20 cellular contexts compared by ENCODE assay signal in genomic region chrX:134692990-134693389, GRCh38. TPM values are rescaled to one million over a fixed set of nuclear protein-coding genes. Genes with fewer than 3 reads are reported as not detected.
A peak's percentile ranks its signal among the peaks of the same experiment; 100 is the strongest.
DNase-seq lines count a peak whose midpoint lies in the region; FAIRE-seq and TF ChIP-seq lines count a peak whose summit lies in the region.
"Had no signal": no experiment of that assay in that cellular context is flagged by ENCODE, and none has a peak within 500 bp of the region (broad histone marks: within the 10 kb centered on the region; RNA-seq: fewer than 3 reads in every experiment).

No MANE protein-coding gene starts in this region.

- H3K9me3 Mint-ChIP-seq in HFFc6 (no peaks in the 10 kb centered on the region), astrocyte (ENCODE audit: unreplicated experiment) (no peaks in the 10 kb centered on the region)
- H3K9me3 Mint-ChIP-seq: WTC11 had no signal

- H3K36me3 Mint-ChIP-seq in HFFc6 (ENCODE audit: low read depth) (no peaks in the 10 kb centered on the region), astrocyte (ENCODE audit: low read depth, unreplicated experiment) (no peaks in the 10 kb centered on the region)
- H3K36me3 Mint-ChIP-seq: WTC11 had no signal

- H3K79me2 ChIP-seq in astrocyte (ENCODE audit: insufficient read depth, low read length) = no peaks in the 10 kb centered on the region
- no peaks in the 10 kb centered on the region for H3K79me2 ChIP-seq in smooth muscle cell (ENCODE audit: low read depth)

- H3K4me1 ChIP-seq in astrocyte (ENCODE audit: insufficient read depth, low read length) (peaks cover 18% of the 10 kb centered on the region), smooth muscle cell (ENCODE audit: low read depth) (no peaks in the 10 kb centered on the region)
- H3K4me1 ChIP-seq: left lung, testis had no signal

- H3K4me2 ChIP-seq in astrocyte (ENCODE audit: low read length) (peak overlapping the region; percentile 50), smooth muscle cell (no peak overlapping the region)

- H3K27me3 ChIP-seq in astrocyte (ENCODE audit: insufficient read depth, low read length) = no peaks in the 10 kb centered on the region
- H3K27me3 ChIP-seq in smooth muscle cell (ENCODE audit: low read depth) = no peaks in the 10 kb centered on the region
- H3K27me3 ChIP-seq: left lung, testis had no signal

- peak; percentile 96 for FAIRE-seq in astrocyte (lab: Jason Lieb, UNC)

- no peaks in the 10 kb centered on the region for H4K20me1 ChIP-seq in astrocyte (ENCODE audit: insufficient read depth, low read length)
- no peaks in the 10 kb centered on the region for H4K20me1 ChIP-seq in smooth muscle cell (ENCODE audit: low read depth)

- H3K9me3 ChIP-seq in astrocyte (ENCODE audit: insufficient read depth, low read depth, low read length) (no peaks in the 10 kb centered on the region), smooth muscle cell (replicated peaks; ENCODE audit: low read depth) (no peaks in the 10 kb centered on the region)
- H3K9me3 ChIP-seq: left lung, testis had no signal

- H2AFZ ChIP-seq in astrocyte (ENCODE audit: low read depth, low read length) = peak overlapping the region; percentile 54
- no peak overlapping the region for H2AFZ ChIP-seq in smooth muscle cell (ENCODE audit: low read depth)

- peak overlapping the region; percentile 50 for H3K27ac ChIP-seq in astrocyte (ENCODE audit: low read depth, low read length)
- H3K27ac ChIP-seq in smooth muscle cell (ENCODE audit: low read depth) = peak overlapping the region; percentile 3
- H3K27ac ChIP-seq: C4-2B, left lung, testis had no signal

- H3K36me3 ChIP-seq in astrocyte (ENCODE audit: insufficient read depth, low read length) = no peaks in the 10 kb centered on the region
- H3K36me3 ChIP-seq in smooth muscle cell (ENCODE audit: low read depth) = no peaks in the 10 kb centered on the region
- H3K36me3 ChIP-seq: left lung had no signal

- no peaks in the 10 kb centered on the region for H3F3A ChIP-seq in smooth muscle cell (ENCODE audit: low read depth)

- 56% methylated on average over 1 of the region's 1 CpG for WGBS in smooth muscle cell (ENCODE audit: low lambda C conversion rate)

- H3K4me3 ChIP-seq in astrocyte (ENCODE audit: insufficient read depth, low read depth, low read length) (no peak overlapping the region), smooth muscle cell (no peak overlapping the region)
- H3K4me3 ChIP-seq: left lung, testis had no signal

- H3K27ac Mint-ChIP-seq in HFFc6 (peak overlapping the region; percentile 88), astrocyte (ENCODE audit: unreplicated experiment) (peak overlapping the region; percentile 93)
- H3K27ac Mint-ChIP-seq: WTC11 had no signal

- H3K4me3 Mint-ChIP-seq in HFFc6 (peak overlapping the region; percentile 16; the same call in 1 of the 2 replicates), astrocyte (ENCODE audit: unreplicated experiment) (peak overlapping the region; percentile 58)
- H3K4me3 Mint-ChIP-seq: WTC11 had no signal

- DNase-seq in HFFc6 (peak; percentile 28), astrocyte (ENCODE audit: low read depth) (peak; percentile 79), hepatic stellate cell (ENCODE audit: low spot score) (peak; percentile 9), smooth muscle cell (lab: John Stamatoyannopoulos, UW; ENCODE audit: unreplicated experiment) (no peak), NCI-H748 (lab: John Stamatoyannopoulos, UW; ENCODE audit: unreplicated experiment) (no peak), SK-N-DZ (ENCODE audit: low spot score) (no peak)
- no peak for DNase-seq in stimulated activated CD4-positive, alpha-beta T cell treated with anti-CD3 and anti-CD28 coated beads, Interleukin-4, amount 100 ng/mL, for 24 hours
- DNase-seq: activated effector memory CD4-positive, alpha-beta T cell treated with Interleukin-2 at 50 U/mL for 16 hours; aorta; cortex of kidney; left lung; NCI-H2081 treated with DMSO at 0.1 percent for 48 hours; NCI-H774; right cardiac atrium; T-helper 1 cell; testis had no signal

- TF ChIP-seq CTCF in HFFc6 (IDR thresholded peaks at IDR 0.05) (no peak), astrocyte (IDR thresholded peaks at IDR 0.05; ENCODE audit: insufficient read depth, low read depth, low read length) (no peak), smooth muscle cell (IDR thresholded peaks at IDR 0.05; ENCODE audit: borderline replicate concordance, insufficient read depth, poor library complexity, severe bottlenecking) (no peak)

- no peaks in the 10 kb centered on the region; the same call in 1 of the 2 replicates for H3K27me3 Mint-ChIP-seq in HFFc6 (ENCODE audit: insufficient read depth)
- H3K27me3 Mint-ChIP-seq in astrocyte (ENCODE audit: low read depth, unreplicated experiment) = no peaks in the 10 kb centered on the region

- H3K9ac ChIP-seq in astrocyte (ENCODE audit: low read length) = no peak overlapping the region
- H3K9ac ChIP-seq in smooth muscle cell (ENCODE audit: low read depth) = no peak overlapping the region

- H3K4me1 Mint-ChIP-seq in HFFc6 (ENCODE audit: low read depth) (peaks cover 66% of the 10 kb centered on the region), astrocyte (ENCODE audit: low read depth, unreplicated experiment) (peaks cover 29% of the 10 kb centered on the region)

RNA-seq across cellular contexts. Expression of gene PLAC1, which starts 34.7 kb away (rescaled TPM):
- total RNA-seq in HFFc6 (2021; fragmentation: NEBNext Ultra II Directional; extraction: Animal tissue kit (Norgen Biotek cat#: 25700)) = under 1 TPM in 1 of 6 experiments, not detected in 5; 0.51 TPM
- total RNA-seq in astrocyte (0.61 and 0.70 TPM in 2 replicates), smooth muscle cell (0.31 and 1.0 TPM in 2 replicates)
- 1.1 TPM in 2 replicates for polyA plus RNA-seq in smooth muscle cell
- 4.8 and 6.7 TPM in 2 replicates for polyA plus RNA-seq in SK-N-DZ (2014; cell fraction: cytosol; rRNA removed)
- polyA plus RNA-seq in SK-N-DZ (2014; cell fraction: nucleus; rRNA removed) = 1.0 and 2.4 TPM in 2 replicates
- total RNA-seq: activated CD8-positive, alpha-beta memory T cell treated with anti-CD3 and anti-CD28 coated beads for 36 hours; aorta; left lung; right cardiac atrium; WTC11 had no signal
- polyA plus RNA-seq: esophagus, right cardiac atrium had no signal

Comparison
In these comparisons a context has a peak if more than half of its experiments do, and no peak if none do; other contexts are left out.
1. DNase-seq: peak in HFFc6 (single experiment), astrocyte (single experiment) and hepatic stellate cell (single experiment); none in smooth muscle cell (single experiment), stimulated activated CD4-positive, alpha-beta T cell treated with anti-CD3 and anti-CD28 coated beads, Interleukin-4, amount 100 ng/mL, for 24 hours (single experiment), NCI-H748 (single experiment) and SK-N-DZ (single experiment).